1 cellular context compared by ENCODE assay signal in the genomic region with DNA sequence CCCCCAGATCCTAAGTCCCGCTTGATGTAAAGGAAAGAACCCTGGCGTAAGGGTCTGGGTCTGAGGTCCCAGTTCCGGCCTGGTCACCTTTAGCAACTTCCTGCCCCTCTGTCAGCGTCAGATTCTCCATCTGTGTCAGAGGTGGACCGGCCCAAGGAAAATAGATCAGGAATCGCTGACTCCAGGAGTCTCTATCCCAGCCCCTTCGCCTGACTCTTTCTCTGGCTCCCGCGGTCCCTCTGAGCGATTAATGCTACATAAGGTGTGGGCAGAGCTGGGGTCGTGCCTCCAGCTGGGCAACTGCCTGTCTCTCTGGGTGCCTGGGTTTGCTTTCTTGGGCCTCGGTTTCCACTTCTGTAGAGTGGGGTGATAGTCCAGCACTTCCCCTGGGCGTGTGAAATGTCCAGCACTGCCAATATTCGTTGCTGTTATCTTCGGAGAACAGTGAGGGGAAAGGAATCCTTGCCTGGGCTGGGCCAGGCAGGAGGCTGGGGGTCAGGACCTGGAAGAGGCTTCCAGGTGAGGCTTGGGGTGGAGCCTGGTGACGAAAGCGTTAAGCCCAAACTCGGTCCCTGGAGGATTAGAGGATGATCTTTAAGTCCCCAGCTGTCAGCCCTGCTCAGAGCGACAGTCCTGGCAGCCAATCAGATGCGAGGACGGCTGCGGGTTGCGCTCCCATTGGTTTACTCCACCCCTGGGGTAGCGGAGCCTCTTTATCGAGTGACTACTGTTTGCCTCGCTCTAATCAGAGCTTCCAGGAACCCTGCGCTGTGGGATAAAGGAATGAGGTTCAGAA.
TF ChIP-seq lines count a peak whose summit lies in the region.

No MANE protein-coding gene starts in this region.

TF ChIP-seq in K562, 482 proteins besides CTCF, POLR2A, EP300 and RAD21 (continues in another document):
- TF ChIP-seq RBM34 (IDR thresholded peaks at IDR 0.05; ENCODE audit: borderline replicate concordance, insufficient read depth, low read length) (no peak), LARP7 (IDR thresholded peaks at IDR 0.05) (no peak), POLR2AphosphoS5 (IDR thresholded peaks at IDR 0.05; ENCODE audit: control insufficient read depth, insufficient read depth, low read depth, low read length) (peak; percentile 67), ZNF75A (CRISPR knock-in tag; IDR thresholded peaks at IDR 0.05) (no peak), TAF7 (tag; IDR thresholded peaks at IDR 0.05) (no peak), EHMT2 (IDR thresholded peaks at IDR 0.05) (no peak), NONO (IDR thresholded peaks at IDR 0.05; ENCODE audit: low read depth in 2 of 2, low read length in 1 of 2) (no peak), ZNF507 (tag; conservative IDR thresholded peaks at IDR 0.05) (no peak), TGIF2 (CRISPR knock-in tag; IDR thresholded peaks at IDR 0.05) (no peak), MLLT1 (IDR thresholded peaks at IDR 0.05) (0 out of 4 replicates have a peak, but pooled peaks of 1 of the 2 experiments have one; percentile 31), ERF (CRISPR knock-in tag; IDR thresholded peaks at IDR 0.05) (no peak), ZNF407 (IDR thresholded peaks at IDR 0.05; ENCODE audit: low read depth) (no peak), DACH1 (IDR thresholded peaks at IDR 0.05; ENCODE audit: partially characterized antibody) (peak; percentile 92), TSHZ1 (CRISPR knock-in tag; IDR thresholded peaks at IDR 0.05) (no peak), FOS (IDR thresholded peaks at IDR 0.05; ENCODE audit: extremely low read depth, insufficient read length) (peak; percentile 100), ETS2 (tag; IDR thresholded peaks at IDR 0.05; ENCODE audit: borderline replicate concordance, poor library complexity, severe bottlenecking) (no peak), ZNF586 (CRISPR knock-in tag; conservative IDR thresholded peaks at IDR 0.05) (no peak), ARHGAP35 (IDR thresholded peaks at IDR 0.05; ENCODE audit: partially characterized antibody) (no peak), ZNF589 (CRISPR knock-in tag; IDR thresholded peaks at IDR 0.05; ENCODE audit: low read depth) (no peak), ELF4 (CRISPR knock-in tag; IDR thresholded peaks at IDR 0.05) (no peak), EWSR1 (IDR thresholded peaks at IDR 0.05; ENCODE audit: borderline replicate concordance, low read depth, partially characterized antibody) (no peak), USF1 (CRISPR knock-in tag; IDR thresholded peaks at IDR 0.05) (no peak), SIRT6 (IDR thresholded peaks at IDR 0.05; ENCODE audit: low read depth, low read length) (no peak), ZNF184 (CRISPR knock-in tag; IDR thresholded peaks at IDR 0.05) (no peak), CAMTA2 (CRISPR knock-in tag; conservative IDR thresholded peaks at IDR 0.05) (no peak)
- TF ChIP-seq, protein P1, sequence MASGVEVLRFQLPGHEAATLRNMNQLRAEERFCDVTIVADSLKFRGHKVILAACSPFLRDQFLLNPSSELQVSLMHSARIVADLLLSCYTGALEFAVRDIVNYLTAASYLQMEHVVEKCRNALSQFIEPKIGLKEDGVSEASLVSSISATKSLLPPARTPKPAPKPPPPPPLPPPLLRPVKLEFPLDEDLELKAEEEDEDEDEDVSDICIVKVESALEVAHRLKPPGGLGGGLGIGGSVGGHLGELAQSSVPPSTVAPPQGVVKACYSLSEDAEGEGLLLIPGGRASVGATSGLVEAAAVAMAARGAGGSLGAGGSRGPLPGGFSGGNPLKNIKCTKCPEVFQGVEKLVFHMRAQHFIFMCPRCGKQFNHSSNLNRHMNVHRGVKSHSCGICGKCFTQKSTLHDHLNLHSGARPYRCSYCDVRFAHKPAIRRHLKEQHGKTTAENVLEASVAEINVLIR (CRISPR knock-in tag; IDR thresholded peaks at IDR 0.05) = no peak
- TF ChIP-seq, protein P2, sequence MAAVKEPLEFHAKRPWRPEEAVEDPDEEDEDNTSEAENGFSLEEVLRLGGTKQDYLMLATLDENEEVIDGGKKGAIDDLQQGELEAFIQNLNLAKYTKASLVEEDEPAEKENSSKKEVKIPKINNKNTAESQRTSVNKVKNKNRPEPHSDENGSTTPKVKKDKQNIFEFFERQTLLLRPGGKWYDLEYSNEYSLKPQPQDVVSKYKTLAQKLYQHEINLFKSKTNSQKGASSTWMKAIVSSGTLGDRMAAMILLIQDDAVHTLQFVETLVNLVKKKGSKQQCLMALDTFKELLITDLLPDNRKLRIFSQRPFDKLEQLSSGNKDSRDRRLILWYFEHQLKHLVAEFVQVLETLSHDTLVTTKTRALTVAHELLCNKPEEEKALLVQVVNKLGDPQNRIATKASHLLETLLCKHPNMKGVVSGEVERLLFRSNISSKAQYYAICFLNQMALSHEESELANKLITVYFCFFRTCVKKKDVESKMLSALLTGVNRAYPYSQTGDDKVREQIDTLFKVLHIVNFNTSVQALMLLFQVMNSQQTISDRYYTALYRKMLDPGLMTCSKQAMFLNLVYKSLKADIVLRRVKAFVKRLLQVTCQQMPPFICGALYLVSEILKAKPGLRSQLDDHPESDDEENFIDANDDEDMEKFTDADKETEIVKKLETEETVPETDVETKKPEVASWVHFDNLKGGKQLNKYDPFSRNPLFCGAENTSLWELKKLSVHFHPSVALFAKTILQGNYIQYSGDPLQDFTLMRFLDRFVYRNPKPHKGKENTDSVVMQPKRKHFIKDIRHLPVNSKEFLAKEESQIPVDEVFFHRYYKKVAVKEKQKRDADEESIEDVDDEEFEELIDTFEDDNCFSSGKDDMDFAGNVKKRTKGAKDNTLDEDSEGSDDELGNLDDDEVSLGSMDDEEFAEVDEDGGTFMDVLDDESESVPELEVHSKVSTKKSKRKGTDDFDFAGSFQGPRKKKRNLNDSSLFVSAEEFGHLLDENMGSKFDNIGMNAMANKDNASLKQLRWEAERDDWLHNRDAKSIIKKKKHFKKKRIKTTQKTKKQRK (IDR thresholded peaks at IDR 0.05; ENCODE audit: borderline replicate concordance, low read depth, low read length) = peak; percentile 30; the same call in 1 of the 2 replicates
